8 cellular contexts compared by ENCODE assay signal in the genomic region with DNA sequence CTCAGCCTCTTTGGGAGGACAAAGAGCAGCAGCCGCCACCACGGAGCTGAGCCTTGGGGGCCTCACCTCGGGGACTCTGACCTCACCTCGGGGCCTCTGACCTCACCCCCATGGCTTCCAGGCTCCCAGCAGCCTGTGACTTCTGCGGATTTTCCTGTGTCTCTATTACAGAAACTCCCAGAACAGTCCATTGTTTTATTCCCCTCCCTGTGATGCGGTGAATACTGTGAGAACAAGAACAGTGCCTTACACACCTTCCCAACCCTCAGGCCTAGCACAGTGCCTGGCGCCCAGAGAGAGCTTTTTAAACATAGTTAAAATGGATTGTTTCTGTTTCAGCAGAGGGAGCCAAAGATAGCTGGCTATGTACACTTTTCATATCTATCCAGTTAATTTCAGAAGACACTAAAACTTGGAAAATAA.
DNase-seq lines count a peak whose midpoint lies in the region; ATAC-seq and TF ChIP-seq lines count a peak whose summit lies in the region.

No MANE protein-coding gene starts in this region.

- CTCF ChIA-PET in mammary epithelial cell (lab: Charles Lee; ENCODE audit: low non-redundant PET) = no interaction called here

- BruUV-seq in mammary epithelial cell (replicated peaks; lab: Mats Ljungman, UMichigan) = no TSS peak

- H3K4me3 ChIP-seq in ACC112 (ENCODE audit: low read depth, low read length) (no peak overlapping the region), mammary epithelial cell (replicated peaks in 1 of 3; ENCODE audit: insufficient read depth in 1 of 3, low read depth in 2 of 3, low read length in 3 of 3) (no peak overlapping the region)

- no peak overlapping the region for H3K9ac ChIP-seq in mammary epithelial cell (ENCODE audit: insufficient read depth, low read length)

- DNase-seq in HFFc6 (no peak), mammary epithelial cell (peak; percentile 25), natural killer cell (no peak), LoVo (ENCODE audit: low spot score) (no peak), head of caudate nucleus (no peak)
- no peak for DNase-seq in NK-92 treated with Interleukin-12 subunit alpha and Interleukin-12 subunit beta, amount 100 ng/mL, for 24 hours (lab: John Stamatoyannopoulos, UW)

- WGBS in mammary epithelial cell (ENCODE audit: low coverage, missing lambda C conversion rate) = 94% methylated on average over 7 of the region's 7 CpGs

- peak overlapping the region; percentile 94 for H3K27ac Mint-ChIP-seq in HFFc6
- peak overlapping the region; percentile 94 to 98 for H3K27ac Mint-ChIP-seq in natural killer cell

- dilution Hi-C loops in mammary epithelial cell (cut with HindIII; ENCODE audit: low sequenced_read_pairs) = loop anchor here (5.0 kb wide), 1 partner anchor 88 kb away; no protein-coding TSS in a partner anchor

- H3K79me2 ChIP-seq in ACC112 (ENCODE audit: control insufficient read depth, insufficient read depth, low read length, unreplicated experiment) = no peaks in the 10 kb centered on the region
- H3K79me2 ChIP-seq in mammary epithelial cell (ENCODE audit: insufficient read depth, low read length) = peaks cover 53% of the 10 kb centered on the region

- H3K9me3 Mint-ChIP-seq in HFFc6 (no peaks in the 10 kb centered on the region), natural killer cell (no peaks in the 10 kb centered on the region)

- H3K4me1 ChIP-seq in ACC112 (ENCODE audit: control insufficient read depth, insufficient read depth, low read length, unreplicated experiment) (peaks cover 83% of the 10 kb centered on the region), mammary epithelial cell (ENCODE audit: insufficient read depth, low read length) (peaks cover 66% of the 10 kb centered on the region)

- H3K36me3 ChIP-seq in ACC112 (ENCODE audit: insufficient read depth, low read length) (peaks cover 9% of the 10 kb centered on the region; the same call in 1 of the 2 replicates), mammary epithelial cell (ENCODE audit: insufficient read depth, low read length) (no peaks in the 10 kb centered on the region)

- peak overlapping the region; percentile 40 for H2AFZ ChIP-seq in ACC112 (ENCODE audit: low read length, unreplicated experiment)
- no peak overlapping the region for H2AFZ ChIP-seq in mammary epithelial cell (ENCODE audit: low read depth, low read length)

- H3K36me3 Mint-ChIP-seq in HFFc6 (ENCODE audit: low read depth) (0 out of 2 replicates have a peak, but pooled peaks cover 5% of the 10 kb centered on the region), natural killer cell (peaks cover 7% of the 10 kb centered on the region)

- TF ChIP-seq CTCF in HFFc6 (IDR thresholded peaks at IDR 0.05) (peak; percentile 13; the same call in 1 of the 2 replicates), mammary epithelial cell (conservative IDR thresholded peaks at IDR 0.05 in 1 of 2, IDR thresholded peaks at IDR 0.05 in 1 of 2; ENCODE audit: extremely low read depth in 1 of 2, insufficient read depth in 1 of 2, low read depth in 1 of 2, low read length in 2 of 2) (no peak), natural killer cell (IDR thresholded peaks at IDR 0.05) (no peak)

- H3K27me3 ChIP-seq in ACC112 (ENCODE audit: insufficient read depth, low read length) (no peaks in the 10 kb centered on the region), mammary epithelial cell (ENCODE audit: insufficient read depth, low read length) (no peaks in the 10 kb centered on the region)

- H3K27ac ChIP-seq in ACC112 (ENCODE audit: low read depth, low read length) (peak overlapping the region; percentile 99), mammary epithelial cell (ENCODE audit: insufficient read depth, low read depth, low read length) (peak overlapping the region; percentile 81)

- H4K20me1 ChIP-seq in mammary epithelial cell (ENCODE audit: insufficient read depth, low read length) = no peaks in the 10 kb centered on the region

- H3K4me1 Mint-ChIP-seq in HFFc6 (ENCODE audit: low read depth) = peaks cover 78% of the 10 kb centered on the region
- peaks cover 100% of the 10 kb centered on the region in 2 donors for H3K4me1 Mint-ChIP-seq in natural killer cell

- no peak for ATAC-seq in natural killer cell
- ATAC-seq in GM18868 (IDR thresholded peaks at IDR 0.05; ENCODE audit: unreplicated experiment) = no peak

- no peaks in the 10 kb centered on the region for H3K9me3 ChIP-seq in mammary epithelial cell (replicated peaks; ENCODE audit: insufficient read depth, low read length)

- H3K4me2 ChIP-seq in mammary epithelial cell (ENCODE audit: insufficient read depth, low read depth, low read length) = no peak overlapping the region

- H3K27me3 Mint-ChIP-seq in HFFc6 (ENCODE audit: insufficient read depth) (no peaks in the 10 kb centered on the region; the same call in 1 of the 2 replicates), natural killer cell (ENCODE audit: low read depth in 2 of 2) (no peaks in the 10 kb centered on the region)

- H3K4me3 Mint-ChIP-seq in HFFc6 = peak overlapping the region; percentile 68
- H3K4me3 Mint-ChIP-seq in natural killer cell = peak overlapping the region; percentile 83

- intact Hi-C loops in mammary epithelial cell (cut with micrococcal nuclease) (loop anchor here (10.0 kb wide), 1 partner anchor 194 kb away; no protein-coding TSS in a partner anchor), natural killer cell (cut with micrococcal nuclease) (loop anchor here (5.0 to 10.0 kb wide), 2 partner anchors 146 to 578 kb away; no protein-coding TSS in a partner anchor), head of caudate nucleus (cut with DNase I) (loop anchor here (10.0 kb wide), 1 partner anchor 136 kb away; no protein-coding TSS in a partner anchor)

- in situ Hi-C loops in mammary epithelial cell (cut with MboI; ENCODE audit: low sequenced_read_pairs in 2 of 2) = loop anchor here in 1 of 2 donors (10.0 kb wide), 1 partner anchor 56 kb away; no protein-coding TSS in a partner anchor
